In genomic region chr21:42124826-42125570, GRCh38 we compare ENCODE assay signal across 1 cellular context.
TF ChIP-seq lines count a peak whose summit lies in the region.

No MANE protein-coding gene starts in this region.

TF ChIP-seq in H1, 55 proteins besides CTCF, POLR2A, EP300 and RAD21 (continued from another document):
- TF ChIP-seq ATF2 (IDR thresholded peaks at IDR 0.05; ENCODE audit: low read length) = no peak
TF ChIP-seq in H1: peak in this region for 0.
